29 cellular contexts compared by ENCODE assay signal in genomic region chr5:168031614-168032013, GRCh38.
"Had no signal": no experiment of that assay in that cellular context is flagged by ENCODE, and none has a peak within 500 bp of the region (broad histone marks: within the 10 kb centered on the region; RNA-seq: fewer than 3 reads in every experiment).

No MANE protein-coding gene starts in this region.

- H3K4me3 ChIP-seq: stomach, suprapubic skin, testis, thoracic aorta, thyroid gland, tibial artery, tibial nerve, transverse colon, upper lobe of left lung, upper lobe of right lung, uterus, vagina had no signal

- H3K36me3 Mint-ChIP-seq: stimulated activated effector memory CD8-positive, alpha-beta T cell treated with anti-CD3 and anti-CD28 coated beads, Interleukin-12 subunit alpha, Interleukin-12 subunit beta, amount 100 ng/mL, for 72 hours; stimulated activated memory B cell treated with anti-CD40 and anti-IgM and Interleukin-4, amounts not matched to agents 10 μg/mL and 1 μg/mL and 100 μg/mL, for 72 hours; stimulated activated naive B cell treated with anti-CD40 and anti-IgM and Interleukin-4, amounts not matched to agents 10 μg/mL and 1 μg/mL and 100 μg/mL, for 72 hours had no signal

- H3K4me1 ChIP-seq: stomach, testis, thyroid gland, tibial artery, transverse colon, upper lobe of left lung, upper lobe of right lung, uterus, vagina had no signal

- FAIRE-seq: urothelium cell line had no signal

- DNase-seq: stimulated activated CD4-positive, alpha-beta T cell treated with anti-CD3 and anti-CD28 coated beads, Interleukin-2, amount 100 ng/mL, for 48 hours; stimulated activated CD4-positive, alpha-beta T cell treated with anti-CD3 and anti-CD28 coated beads, Interleukin-4, amount 100 ng/mL, for 1 hour; stimulated activated CD4-positive, alpha-beta T cell treated with anti-CD3 and anti-CD28 coated beads, Interleukin-4, amount 100 ng/mL, for 24 hours; stimulated activated CD4-positive, alpha-beta T cell treated with anti-CD3 and anti-CD28 coated beads, Interleukin-4, amount 100 ng/mL, for 4 hours; stimulated activated CD8-positive, alpha-beta memory T cell treated with anti-CD3 and anti-CD28 coated beads, Interleukin-4, amount 100 ng/mL, for 48 hours; stimulated activated naive B cell treated with anti-CD40 and anti-IgM and Interleukin-4, amounts not matched to agents 10 μg/mL and 1 μg/mL and 100 μg/mL, for 72 hours; stimulated activated naive CD4-positive, alpha-beta T cell; stimulated activated naive CD4-positive, alpha-beta T cell treated with Interleukin-2 at 50 U/mL for 16 hours; stimulated activated naive CD8-positive, alpha-beta T cell treated with anti-CD3 and anti-CD28 coated beads, Interleukin-15, amount 100 ng/mL, for 72 hours; stimulated activated naive CD8-positive, alpha-beta T cell treated with anti-CD3 and anti-CD28 coated beads, Interleukin-15, Interleukin-2, amounts not matched to agents 100 U/mL and 50 U/mL, for 24 hours; stomach; substantia nigra; testis; thyroid gland; tibial artery; transverse colon; trophoblast cell; upper lobe of left lung; upper lobe of right lung; uterus had no signal

- H3K4me3 Mint-ChIP-seq: stimulated activated effector memory CD8-positive, alpha-beta T cell treated with anti-CD3 and anti-CD28 coated beads, Interleukin-12 subunit alpha, Interleukin-12 subunit beta, amount 100 ng/mL, for 72 hours; stimulated activated memory B cell treated with anti-CD40 and anti-IgM and Interleukin-4, amounts not matched to agents 10 μg/mL and 1 μg/mL and 100 μg/mL, for 72 hours; stimulated activated naive B cell treated with anti-CD40 and anti-IgM and Interleukin-4, amounts not matched to agents 10 μg/mL and 1 μg/mL and 100 μg/mL, for 72 hours; stimulated activated naive CD8-positive, alpha-beta T cell treated with anti-CD3 and anti-CD28 coated beads, Interleukin-15, amount 100 ng/mL, for 72 hours; stimulated activated naive CD8-positive, alpha-beta T cell treated with anti-CD3 and anti-CD28 coated beads, Interleukin-15, Interleukin-2, amounts not matched to agents 100 ng/mL and 50 ng/mL, for 24 hours; type B pancreatic cell had no signal

- H3K36me3 ChIP-seq: stomach, suprapubic skin, thoracic aorta, thyroid gland, tibial artery, tibial nerve, transverse colon, upper lobe of left lung, upper lobe of right lung, uterus, vagina had no signal

- H3K27me3 ChIP-seq: suprapubic skin, testis, thyroid gland, tibial nerve, upper lobe of left lung, upper lobe of right lung, uterus, vagina had no signal

- ATAC-seq: stimulated activated effector memory CD8-positive, alpha-beta T cell treated with anti-CD3 and anti-CD28 coated beads, Interleukin-12 subunit alpha, Interleukin-12 subunit beta, amount 100 ng/mL, for 72 hours; stimulated activated memory B cell treated with anti-CD40 and anti-IgM and Interleukin-4, amounts not matched to agents 10 μg/mL and 1 μg/mL and 100 μg/mL, for 72 hours; stimulated activated naive B cell treated with anti-CD40 and anti-IgM and Interleukin-4, amounts not matched to agents 10 μg/mL and 1 μg/mL and 100 μg/mL, for 72 hours; stimulated activated naive CD8-positive, alpha-beta T cell treated with anti-CD3 and anti-CD28 coated beads, Interleukin-15, amount 100 ng/mL, for 72 hours; stimulated activated naive CD8-positive, alpha-beta T cell treated with anti-CD3 and anti-CD28 coated beads, Interleukin-15, Interleukin-2, amounts not matched to agents 100 U/mL and 50 U/mL, for 24 hours; upper lobe of right lung had no signal

- H3K4me1 Mint-ChIP-seq: stimulated activated effector memory CD8-positive, alpha-beta T cell treated with anti-CD3 and anti-CD28 coated beads, Interleukin-12 subunit alpha, Interleukin-12 subunit beta, amount 100 ng/mL, for 72 hours; stimulated activated memory B cell treated with anti-CD40 and anti-IgM and Interleukin-4, amounts not matched to agents 10 μg/mL and 1 μg/mL and 100 μg/mL, for 72 hours; stimulated activated naive B cell treated with anti-CD40 and anti-IgM and Interleukin-4, amounts not matched to agents 10 μg/mL and 1 μg/mL and 100 μg/mL, for 72 hours; stimulated activated naive CD8-positive, alpha-beta T cell treated with anti-CD3 and anti-CD28 coated beads, Interleukin-15, amount 100 ng/mL, for 72 hours had no signal

- H3K27me3 Mint-ChIP-seq: stimulated activated memory B cell treated with anti-CD40 and anti-IgM and Interleukin-4, amounts not matched to agents 10 μg/mL and 1 μg/mL and 100 μg/mL, for 72 hours; stimulated activated naive CD8-positive, alpha-beta T cell treated with anti-CD3 and anti-CD28 coated beads, Interleukin-15, amount 100 ng/mL, for 72 hours; stimulated activated naive CD8-positive, alpha-beta T cell treated with anti-CD3 and anti-CD28 coated beads, Interleukin-15, Interleukin-2, amounts not matched to agents 100 ng/mL and 50 ng/mL, for 24 hours; type B pancreatic cell had no signal

- H3K9me3 ChIP-seq: suprapubic skin, testis, thoracic aorta, thyroid gland, transverse colon, upper lobe of left lung, upper lobe of right lung, uterus, vagina had no signal

- H3K27ac ChIP-seq: stomach, suprapubic skin, testis, thoracic aorta, thyroid gland, tibial artery, transverse colon, upper lobe of left lung, upper lobe of right lung, uterus, vagina had no signal

- H3K27ac Mint-ChIP-seq: stimulated activated effector memory CD8-positive, alpha-beta T cell treated with anti-CD3 and anti-CD28 coated beads, Interleukin-12 subunit alpha, Interleukin-12 subunit beta, amount 100 ng/mL, for 72 hours; stimulated activated memory B cell treated with anti-CD40 and anti-IgM and Interleukin-4, amounts not matched to agents 10 μg/mL and 1 μg/mL and 100 μg/mL, for 72 hours; stimulated activated naive B cell treated with anti-CD40 and anti-IgM and Interleukin-4, amounts not matched to agents 10 μg/mL and 1 μg/mL and 100 μg/mL, for 72 hours; stimulated activated naive CD8-positive, alpha-beta T cell treated with anti-CD3 and anti-CD28 coated beads, Interleukin-15, amount 100 ng/mL, for 72 hours; stimulated activated naive CD8-positive, alpha-beta T cell treated with anti-CD3 and anti-CD28 coated beads, Interleukin-15, Interleukin-2, amounts not matched to agents 100 ng/mL and 50 ng/mL, for 24 hours; type B pancreatic cell had no signal
